ENCODE assay signal across 9 cellular contexts in genomic region chr10:110273474-110273873, GRCh38. TPM values are rescaled to one million over a fixed set of nuclear protein-coding genes. Genes with fewer than 3 reads are reported as not detected.
A peak's percentile ranks its signal among the peaks of the same experiment; 100 is the strongest.
DNase-seq lines count a peak whose midpoint lies in the region; ATAC-seq and TF ChIP-seq lines count a peak whose summit lies in the region.
"Had no signal": no experiment of that assay in that cellular context is flagged by ENCODE, and none has a peak within 500 bp of the region (broad histone marks: within the 10 kb centered on the region; RNA-seq: fewer than 3 reads in every experiment).

No MANE protein-coding gene starts in this region.

- H3K4me3 ChIP-seq in epithelial cell of proximal tubule (ENCODE audit: low read depth, low read length) (no peak overlapping the region), osteoblast (ENCODE audit: insufficient read depth, low read length) (peak overlapping the region; percentile 42)

- no peaks in the 10 kb centered on the region for H4K20me1 ChIP-seq in osteoblast (ENCODE audit: insufficient read depth, low read length)

- H3K9me3 ChIP-seq in osteoblast (ENCODE audit: low read depth, low read length) = no peaks in the 10 kb centered on the region

- peak overlapping the region; percentile 50 for H3K4me2 ChIP-seq in osteoblast (ENCODE audit: insufficient read depth, low read length)

- H3K27ac ChIP-seq in osteoblast (ENCODE audit: low read depth, low read length) = no peak overlapping the region
- H3K27ac ChIP-seq: VCaP had no signal

- no peak overlapping the region for H3K27ac Mint-ChIP-seq in activated T-cell treated with anti-CD3 and anti-CD28 coated beads, Interleukin-2, amount 50 U/mL, for 24 hours

- H3K27me3 ChIP-seq in osteoblast (ENCODE audit: insufficient read depth, low read length) = no peaks in the 10 kb centered on the region

- peak overlapping the region; percentile 12 for H2AFZ ChIP-seq in osteoblast (ENCODE audit: low read length)

- TF ChIP-seq CTCF in epithelial cell of proximal tubule (conservative IDR thresholded peaks at IDR 0.05; ENCODE audit: low read depth, low read length) (no peak), osteoblast (IDR thresholded peaks at IDR 0.05; ENCODE audit: extremely low read depth, low read depth, low read length) (no peak)

- H3K36me3 ChIP-seq in osteoblast (ENCODE audit: insufficient read depth, low read length) = no peaks in the 10 kb centered on the region

- peaks cover 55% of the 10 kb centered on the region for H3K4me1 Mint-ChIP-seq in activated T-cell treated with anti-CD3 and anti-CD28 coated beads, Interleukin-2, amount 50 U/mL, for 24 hours (ENCODE audit: low read depth)

- H3K9me3 Mint-ChIP-seq in activated T-cell treated with anti-CD3 and anti-CD28 coated beads, Interleukin-2, amount 50 U/mL, for 24 hours = no peaks in the 10 kb centered on the region

- peaks cover 11% of the 10 kb centered on the region for H3K4me1 ChIP-seq in osteoblast (ENCODE audit: insufficient read depth, low read length)

- H3K4me3 Mint-ChIP-seq in activated T-cell treated with anti-CD3 and anti-CD28 coated beads, Interleukin-2, amount 50 U/mL, for 24 hours = no peak overlapping the region

- H3K36me3 Mint-ChIP-seq in activated T-cell treated with anti-CD3 and anti-CD28 coated beads, Interleukin-2, amount 50 U/mL, for 24 hours (ENCODE audit: low read depth) = no peaks in the 10 kb centered on the region

- DNase-seq in activated T-cell treated with anti-CD3 and anti-CD28 coated beads for 24 hours (ENCODE audit: low read depth) = peak; percentile 23
- no peak for DNase-seq in activated T-cell treated with anti-CD3 and anti-CD28 coated beads, Interleukin-2, amount 50 U/mL, for 24 hours
- DNase-seq in SIG-M5 (lab: John Stamatoyannopoulos, UW) = peak; percentile 54
- DNase-seq in epithelial cell of proximal tubule (ENCODE audit: low read depth) = peak; percentile 80
- peak; percentile 65 for DNase-seq in osteoblast (ENCODE audit: insufficient read length, low spot score, missing footprints)
- DNase-seq in HT-29 (ENCODE audit: low spot score) = no peak

- H3K79me2 ChIP-seq in osteoblast (ENCODE audit: insufficient read depth, low read length) = no peaks in the 10 kb centered on the region

- ATAC-seq in HG03097 (IDR thresholded peaks at IDR 0.05; ENCODE audit: low FRiP score, unreplicated experiment) = no peak
- ATAC-seq in GM19397 (IDR thresholded peaks at IDR 0.05; ENCODE audit: unreplicated experiment) = no peak

- H3K27me3 Mint-ChIP-seq in activated T-cell treated with anti-CD3 and anti-CD28 coated beads, Interleukin-2, amount 50 U/mL, for 24 hours = no peaks in the 10 kb centered on the region

RNA-seq across cellular contexts. Expression of gene SMNDC1, which starts 31.2 kb away (rescaled TPM):
- total RNA-seq in epithelial cell of proximal tubule = 4.1 and 5.9 TPM in 2 replicates
- total RNA-seq in osteoblast = 6.9 and 10.3 TPM in 2 replicates
- 3.3 and 6.8 TPM in 2 replicates for total RNA-seq in HT-29 (2014; rRNA removed; shearing (Covaris generic))

Comparison
In these comparisons a context has a peak if more than half of its experiments do, and no peak if none do; other contexts are left out.
1. DNase-seq: peak in activated T-cell treated with anti-CD3 and anti-CD28 coated beads for 24 hours (single experiment), SIG-M5 (single experiment), epithelial cell of proximal tubule (single experiment) and osteoblast (single experiment); none in activated T-cell treated with anti-CD3 and anti-CD28 coated beads, Interleukin-2, amount 50 U/mL, for 24 hours (single experiment) and HT-29 (single experiment).